8 cellular contexts compared by ENCODE assay signal in genomic region chr17:58756246-58757161, GRCh38.
DNase-seq lines count a peak whose midpoint lies in the region; ATAC-seq and TF ChIP-seq lines count a peak whose summit lies in the region.

No MANE protein-coding gene starts in this region.

- H3K9me3 ChIP-seq in neuron (ENCODE audit: low read length): no peaks in the 10 kb centered on the region

- H3K36me3 ChIP-seq in neuron (ENCODE audit: insufficient read depth, low read length): no peaks in the 10 kb centered on the region

- H3K4me1 ChIP-seq in neuron (ENCODE audit: insufficient read depth, low read length): peaks cover 13% of the 10 kb centered on the region

- no peaks in the 10 kb centered on the region for H3K27me3 ChIP-seq in neuron (ENCODE audit: insufficient read depth, low read length)

- TF ChIP-seq CTCF in LNCaP clone FGC (IDR thresholded peaks at IDR 0.05; ENCODE audit: control insufficient read depth, extremely low read depth, insufficient read depth): no peak

- DNase-seq in DMS79 (lab: John Stamatoyannopoulos, UW) (peak; percentile 9), LNCaP clone FGC (ENCODE audit: low read depth) (no peak), foreskin melanocyte (peak; percentile 2), MV-4-11 (lab: John Stamatoyannopoulos, UW) (no peak)
- peak; percentile 22 for DNase-seq in activated CD8-positive, alpha-beta memory T cell treated with anti-CD3 and anti-CD28 coated beads, Interleukin-2, amount 50 U/mL, for 4 hours

- H3K4me3 ChIP-seq in LNCaP clone FGC (ENCODE audit: low read depth, low read length) (peak overlapping the region; percentile 62), neuron (ENCODE audit: low read length) (peak overlapping the region; percentile 52)

- peak overlapping the region; percentile 98 for H2AFZ ChIP-seq in neuron (ENCODE audit: low read depth, low read length)

- no peak for ATAC-seq in GM18861 (IDR thresholded peaks at IDR 0.05; ENCODE audit: unreplicated experiment)
- ATAC-seq in GM18909 (IDR thresholded peaks at IDR 0.05; ENCODE audit: poor library complexity, unreplicated experiment): no peak

Comparison
In these comparisons a context has a peak if more than half of its experiments do, and no peak if none do; other contexts are left out.
1. DNase-seq: peak in DMS79 (single experiment), activated CD8-positive, alpha-beta memory T cell treated with anti-CD3 and anti-CD28 coated beads, Interleukin-2, amount 50 U/mL, for 4 hours (single experiment) and foreskin melanocyte (single experiment); none in LNCaP clone FGC (single experiment) and MV-4-11 (single experiment).